Comparison of ENCODE assay signal across 4 cellular contexts in the genomic region with DNA sequence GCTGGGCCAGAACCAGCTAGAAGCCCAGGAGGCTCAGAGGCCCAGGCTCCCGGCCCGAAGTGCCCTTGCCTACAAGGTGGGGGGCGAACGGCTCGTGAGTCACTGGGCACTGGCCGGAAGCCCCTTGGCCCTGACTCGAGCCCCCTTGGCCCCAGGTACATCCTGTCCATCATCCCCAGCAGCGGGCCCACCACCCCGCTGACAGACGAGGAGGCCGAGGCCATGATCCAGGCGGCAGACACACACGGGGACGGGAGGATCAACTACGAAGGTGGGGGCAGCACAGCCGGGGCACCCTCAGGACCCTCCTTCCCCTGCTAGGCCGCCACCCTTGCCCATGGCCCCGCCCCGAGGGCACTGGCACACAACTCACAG. TPM values are rescaled to one million over a fixed set of nuclear protein-coding genes. Genes with fewer than 3 reads are reported as not detected.
"Had no signal": no experiment of that assay in that cellular context is flagged by ENCODE, and none has a peak within 500 bp of the region (broad histone marks: within the 10 kb centered on the region; RNA-seq: fewer than 3 reads in every experiment).

No MANE protein-coding gene starts in this region.

- DNase-seq: GDM1, GF-D8 had no signal

- H3K4me3 ChIP-seq: GM12878 had no signal

RNA-seq across cellular contexts. Expression of a gene that starts 15.8 kb away (rescaled TPM):
- total RNA-seq: GM12878 had no signal

RNA-seq across cellular contexts. Expression of a gene that starts 16.5 kb away (rescaled TPM):
- total RNA-seq: G401, GM12878 had no signal
- polyA plus RNA-seq: GM12878 had no signal
